16 cellular contexts compared by ENCODE assay signal in the genomic region with DNA sequence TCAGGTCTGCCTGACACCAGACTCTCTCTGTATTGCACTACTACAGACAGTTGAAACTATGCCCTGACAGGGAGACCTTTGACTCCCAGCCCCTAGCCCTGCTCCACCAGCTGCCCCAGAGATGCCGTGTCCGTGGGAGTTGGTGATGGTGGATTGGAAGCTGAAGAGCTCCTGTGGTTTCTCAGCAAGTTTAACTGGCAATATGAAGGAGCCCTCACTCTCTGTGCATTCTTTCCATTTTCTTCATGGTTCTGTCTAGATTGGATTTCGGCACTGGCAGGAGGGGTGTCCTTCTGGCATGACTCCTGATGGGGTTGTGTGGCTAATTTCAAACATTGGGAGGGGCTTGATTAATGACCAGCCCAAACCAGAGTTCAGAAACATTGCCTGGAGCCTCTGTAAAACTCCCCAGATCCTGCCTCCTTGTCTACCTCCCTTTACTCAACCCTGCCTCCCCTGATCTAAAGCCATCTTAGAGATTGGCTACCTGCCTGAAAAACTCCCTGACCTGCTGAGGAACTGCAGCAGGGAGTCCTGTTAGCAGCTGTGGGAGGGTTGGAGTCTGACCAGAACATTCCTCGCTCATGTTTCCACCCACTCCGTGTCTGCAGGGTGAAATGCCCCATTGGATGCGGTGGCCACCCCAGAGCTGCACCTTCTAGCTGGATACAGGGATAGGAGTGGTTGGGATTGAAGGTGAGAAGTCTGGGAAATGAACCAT.
DNase-seq lines count a peak whose midpoint lies in the region; ATAC-seq, FAIRE-seq and TF ChIP-seq lines count a peak whose summit lies in the region.
"Had no signal": no experiment of that assay in that cellular context is flagged by ENCODE, and none has a peak within 500 bp of the region (broad histone marks: within the 10 kb centered on the region; RNA-seq: fewer than 3 reads in every experiment).

No MANE protein-coding gene starts in this region.

- no peak for FAIRE-seq in frontal cortex (lab: Jason Lieb, UNC)
- FAIRE-seq: endothelial cell of umbilical vein, GM12891 had no signal

- H3K27me3 ChIP-seq in heart left ventricle, result peaks cover 0 to 13% (median 0%) of the 10 kb centered on the region in 9 donors
- H3K27me3 ChIP-seq in lower lobe of right lung (ENCODE audit: low read depth), result peaks cover 1% of the 10 kb centered on the region
- H3K27me3 ChIP-seq: ascending aorta, tibial nerve had no signal

- 46 to 57% (median 54%) methylated on average over 6 of the region's 6 CpGs for WGBS in heart left ventricle, 4 donors

- no peak overlapping the region for H3K4me3 ChIP-seq in heart left ventricle
- H3K4me3 ChIP-seq in cardiac fibroblast (replicated peaks in 1 of 2; ENCODE audit: low read depth in 2 of 2, low read length in 2 of 2), result no peak overlapping the region
- H3K4me3 ChIP-seq in lower lobe of right lung, result no peak overlapping the region
- H3K4me3 ChIP-seq: tibial nerve had no signal

- DNase-seq in left cardiac atrium (no peak), heart left ventricle (no peak), cardiac fibroblast (ENCODE audit: low read depth in 2 of 2) (peak; percentile 32 to 72), lower lobe of right lung (no peak), DMS153 (lab: John Stamatoyannopoulos, UW) (no peak), frontal cortex (ENCODE audit: low spot score in 2 of 2) (no peak)
- DNase-seq in stimulated activated CD4-positive, alpha-beta T cell treated with anti-CD3 and anti-CD28 coated beads, Interleukin-2, amount 100 ng/mL, for 48 hours, result no peak
- DNase-seq: activated CD4-positive, alpha-beta T cell treated with anti-CD3 and anti-CD28 coated beads for 36 hours; NCI-H1105 treated with DMSO at 0.1 percent for 48 hours; T-helper 1 cell had no signal

- ATAC-seq in left cardiac atrium (peak; percentile 57 to 93), heart left ventricle (no peak), lower lobe of right lung (peak; percentile 25 to 63), HG03045 (IDR thresholded peaks at IDR 0.05; ENCODE audit: unreplicated experiment) (no peak)
- ATAC-seq: activated CD4-positive, alpha-beta T cell treated with anti-CD3 and anti-CD28 coated beads for 36 hours; natural killer cell treated with Interleukin-12 subunit alpha and Interleukin-12 subunit beta and Interleukin-15 and Interleukin-18, amount 100 ng/mL, for 72 hours had no signal

- H3K27ac ChIP-seq in heart left ventricle (no peak overlapping the region), lower lobe of right lung (no peak overlapping the region)
- H3K27ac ChIP-seq: ascending aorta, tibial nerve had no signal

- H3K9me3 ChIP-seq in heart left ventricle, result no peaks in the 10 kb centered on the region
- H3K9me3 ChIP-seq in lower lobe of right lung, result no peaks in the 10 kb centered on the region
- H3K9me3 ChIP-seq: ascending aorta, tibial nerve had no signal

- H3K4me1 ChIP-seq in heart left ventricle, result no peaks in the 10 kb centered on the region
- no peaks in the 10 kb centered on the region for H3K4me1 ChIP-seq in lower lobe of right lung
- H3K4me1 ChIP-seq: ascending aorta had no signal

- no peak for TF ChIP-seq POLR2A in heart left ventricle (IDR thresholded peaks at IDR 0.05)

- intact Hi-C loops in left cardiac atrium (cut with DNase I) (no loop called here), heart left ventricle (cut with DNase I) (no loop called here), lower lobe of right lung (cut with DNase I) (no loop called here)

- H3K36me3 ChIP-seq in heart left ventricle, result no peaks in the 10 kb centered on the region
- H3K36me3 ChIP-seq in lower lobe of right lung, result no peaks in the 10 kb centered on the region
- H3K36me3 ChIP-seq: ascending aorta, tibial nerve had no signal

- TF ChIP-seq CTCF in heart left ventricle (IDR thresholded peaks at IDR 0.05) (no peak), cardiac fibroblast (IDR thresholded peaks at IDR 0.05; ENCODE audit: low read depth, low read length) (no peak), lower lobe of right lung (IDR thresholded peaks at IDR 0.05) (no peak)

Comparison
In these comparisons a context has a peak if more than half of its experiments do, and no peak if none do; other contexts are left out.
1. ATAC-seq: peak in left cardiac atrium (2 of 2) and lower lobe of right lung (2 of 2); none in heart left ventricle (0 of 4) and HG03045 (single experiment).
2. DNase-seq: peak in cardiac fibroblast (2 of 2); none in left cardiac atrium (single experiment), heart left ventricle (0 of 5), lower lobe of right lung (single experiment), stimulated activated CD4-positive, alpha-beta T cell treated with anti-CD3 and anti-CD28 coated beads, Interleukin-2, amount 100 ng/mL, for 48 hours (0 of 2), DMS153 (single experiment) and frontal cortex (0 of 2).